In genomic region chr3:16514799-16515353, GRCh38 we compare ENCODE assay signal across 13 cellular contexts. TPM values are rescaled to one million over a fixed set of nuclear protein-coding genes. Genes with fewer than 3 reads are reported as not detected.
DNase-seq lines count a peak whose midpoint lies in the region; ATAC-seq, FAIRE-seq and TF ChIP-seq lines count a peak whose summit lies in the region.
"Had no signal": no experiment of that assay in that cellular context is flagged by ENCODE, and none has a peak within 500 bp of the region (broad histone marks: within the 10 kb centered on the region; RNA-seq: fewer than 3 reads in every experiment).

No MANE protein-coding gene starts in this region.

- no peaks in the 10 kb centered on the region for H3K27me3 Mint-ChIP-seq in activated T-cell treated with anti-CD3 and anti-CD28 coated beads, Interleukin-2, amount 50 U/mL, for 72 hours (ENCODE audit: low read depth)
- H3K27me3 Mint-ChIP-seq in IgD-negative memory B cell (peaks cover 4% of the 10 kb centered on the region), astrocyte (ENCODE audit: low read depth, unreplicated experiment) (peaks cover 1% of the 10 kb centered on the region)
- H3K27me3 Mint-ChIP-seq in stimulated activated memory B cell treated with anti-CD40 and anti-IgM and Interleukin-4, amounts not matched to agents 10 μg/mL and 1 μg/mL and 100 μg/mL, for 72 hours: no peaks in the 10 kb centered on the region

- H3K4me2 ChIP-seq in astrocyte (ENCODE audit: low read length): no peak overlapping the region
- H3K4me2 ChIP-seq in osteoblast (ENCODE audit: insufficient read depth, low read length): no peak overlapping the region

- no peaks in the 10 kb centered on the region for H3K27me3 ChIP-seq in astrocyte (ENCODE audit: insufficient read depth, low read length)
- H3K27me3 ChIP-seq in osteoblast (ENCODE audit: insufficient read depth, low read length): no peaks in the 10 kb centered on the region
- H3K27me3 ChIP-seq: SJSA1 had no signal

- no peak overlapping the region for H2AFZ ChIP-seq in astrocyte (ENCODE audit: low read depth, low read length)
- H2AFZ ChIP-seq in osteoblast (ENCODE audit: low read length): no peak overlapping the region

- peaks cover 83% of the 10 kb centered on the region for H3K4me1 Mint-ChIP-seq in activated T-cell treated with anti-CD3 and anti-CD28 coated beads, Interleukin-2, amount 50 U/mL, for 72 hours (ENCODE audit: low read depth)
- H3K4me1 Mint-ChIP-seq in IgD-negative memory B cell: peaks cover 56 to 63% (median 60%) of the 10 kb centered on the region in 3 donors
- H3K4me1 Mint-ChIP-seq in astrocyte (ENCODE audit: low read depth, unreplicated experiment): peaks cover 26% of the 10 kb centered on the region
- H3K4me1 Mint-ChIP-seq in stimulated activated memory B cell treated with anti-CD40 and anti-IgM and Interleukin-4, amounts not matched to agents 10 μg/mL and 1 μg/mL and 100 μg/mL, for 72 hours: peaks cover 83% of the 10 kb centered on the region

- H3K36me3 Mint-ChIP-seq in activated T-cell treated with anti-CD3 and anti-CD28 coated beads, Interleukin-2, amount 50 U/mL, for 72 hours (ENCODE audit: insufficient read depth in 2 of 2): peaks cover 12 to 15% of the 10 kb centered on the region in 2 donors
- H3K36me3 Mint-ChIP-seq in IgD-negative memory B cell (no peaks in the 10 kb centered on the region), astrocyte (ENCODE audit: low read depth, unreplicated experiment) (no peaks in the 10 kb centered on the region)
- H3K36me3 Mint-ChIP-seq in stimulated activated memory B cell treated with anti-CD40 and anti-IgM and Interleukin-4, amounts not matched to agents 10 μg/mL and 1 μg/mL and 100 μg/mL, for 72 hours: peaks cover 45% of the 10 kb centered on the region

- TF ChIP-seq CTCF in astrocyte (IDR thresholded peaks at IDR 0.05; ENCODE audit: insufficient read depth, low read depth, low read length) (no peak), osteoblast (IDR thresholded peaks at IDR 0.05; ENCODE audit: extremely low read depth, low read depth, low read length) (no peak)

- peaks cover 25% of the 10 kb centered on the region for H3K4me1 ChIP-seq in astrocyte (ENCODE audit: insufficient read depth, low read length)
- H3K4me1 ChIP-seq in osteoblast (ENCODE audit: insufficient read depth, low read length): peaks cover 29% of the 10 kb centered on the region

- FAIRE-seq in astrocyte (lab: Jason Lieb, UNC): no peak

- H3K36me3 ChIP-seq in astrocyte (ENCODE audit: insufficient read depth, low read length) (no peaks in the 10 kb centered on the region), osteoblast (ENCODE audit: insufficient read depth, low read length) (no peaks in the 10 kb centered on the region)

- no peaks in the 10 kb centered on the region for H3K9me3 ChIP-seq in astrocyte (ENCODE audit: insufficient read depth, low read depth, low read length)
- no peaks in the 10 kb centered on the region for H3K9me3 ChIP-seq in osteoblast (ENCODE audit: low read depth, low read length)
- H3K9me3 ChIP-seq: SJSA1 had no signal

- no peak overlapping the region for H3K27ac ChIP-seq in astrocyte (ENCODE audit: low read depth, low read length)
- no peak overlapping the region for H3K27ac ChIP-seq in osteoblast (ENCODE audit: low read depth, low read length)
- H3K27ac ChIP-seq: SJSA1 had no signal

- no peak overlapping the region for H3K9ac ChIP-seq in astrocyte (ENCODE audit: low read length)

- peak overlapping the region; percentile 43 for H3K27ac Mint-ChIP-seq in activated T-cell treated with anti-CD3 and anti-CD28 coated beads, Interleukin-2, amount 50 U/mL, for 72 hours
- H3K27ac Mint-ChIP-seq in IgD-negative memory B cell: peak overlapping the region; percentile 53 to 94 (median 77)
- H3K27ac Mint-ChIP-seq in astrocyte (ENCODE audit: unreplicated experiment): no peak overlapping the region
- H3K27ac Mint-ChIP-seq in stimulated activated memory B cell treated with anti-CD40 and anti-IgM and Interleukin-4, amounts not matched to agents 10 μg/mL and 1 μg/mL and 100 μg/mL, for 72 hours: peak overlapping the region; percentile 100

- H3K4me3 Mint-ChIP-seq in activated T-cell treated with anti-CD3 and anti-CD28 coated beads, Interleukin-2, amount 50 U/mL, for 72 hours: peak overlapping the region; percentile 75 to 98
- H3K4me3 Mint-ChIP-seq in IgD-negative memory B cell (peak overlapping the region; percentile 55 to 95 (median 89)), astrocyte (ENCODE audit: unreplicated experiment) (peak overlapping the region; percentile 79)
- H3K4me3 Mint-ChIP-seq in stimulated activated memory B cell treated with anti-CD40 and anti-IgM and Interleukin-4, amounts not matched to agents 10 μg/mL and 1 μg/mL and 100 μg/mL, for 72 hours: peak overlapping the region; percentile 99

- H3K4me3 ChIP-seq in astrocyte (ENCODE audit: insufficient read depth, low read depth, low read length): no peak overlapping the region
- no peak overlapping the region for H3K4me3 ChIP-seq in osteoblast (ENCODE audit: insufficient read depth, low read length)

- DNase-seq in activated T-cell treated with anti-CD3 and anti-CD28 coated beads, Interleukin-2, amount 50 U/mL, for 72 hours: no peak
- DNase-seq in activated T-cell treated with anti-CD3 and anti-CD28 coated beads for 4 hours: no peak
- no peak for DNase-seq in astrocyte (ENCODE audit: low read depth)
- no peak for DNase-seq in osteoblast (ENCODE audit: insufficient read length, low spot score, missing footprints)
- DNase-seq in cerebellar cortex (ENCODE audit: low spot score): no peak
- DNase-seq: caudate nucleus; NCI-H510A treated with DMSO at 0.1 percent for 48 hours; stimulated activated CD4-positive, alpha-beta T cell treated with anti-CD3 and anti-CD28 coated beads, Interleukin-2, amount 100 ng/mL, for 24 hours; substantia nigra had no signal

- H4K20me1 ChIP-seq in astrocyte (ENCODE audit: insufficient read depth, low read length) (peaks cover 23% of the 10 kb centered on the region), osteoblast (ENCODE audit: insufficient read depth, low read length) (peaks cover under 1% of the 10 kb centered on the region)

- H3K9me3 Mint-ChIP-seq in activated T-cell treated with anti-CD3 and anti-CD28 coated beads, Interleukin-2, amount 50 U/mL, for 72 hours: peaks cover 3 to 6% of the 10 kb centered on the region in 2 donors
- H3K9me3 Mint-ChIP-seq in IgD-negative memory B cell: no peaks in the 10 kb centered on the region
- no peaks in the 10 kb centered on the region for H3K9me3 Mint-ChIP-seq in astrocyte (ENCODE audit: unreplicated experiment)
- no peaks in the 10 kb centered on the region for H3K9me3 Mint-ChIP-seq in stimulated activated memory B cell treated with anti-CD40 and anti-IgM and Interleukin-4, amounts not matched to agents 10 μg/mL and 1 μg/mL and 100 μg/mL, for 72 hours

- ATAC-seq in activated T-cell treated with anti-CD3 and anti-CD28 coated beads, Interleukin-2, amount 50 U/mL, for 72 hours (replicated peaks in 1 of 2): no peak
- no peak for ATAC-seq in stimulated activated memory B cell treated with anti-CD40 and anti-IgM and Interleukin-4, amounts not matched to agents 10 μg/mL and 1 μg/mL and 100 μg/mL, for 72 hours
- ATAC-seq in GM19455 (IDR thresholded peaks at IDR 0.05; ENCODE audit: unreplicated experiment): no peak

- H3K79me2 ChIP-seq in astrocyte (ENCODE audit: insufficient read depth, low read length): peaks cover 39% of the 10 kb centered on the region
- H3K79me2 ChIP-seq in osteoblast (ENCODE audit: insufficient read depth, low read length): peaks cover 25% of the 10 kb centered on the region

RNA-seq across cellular contexts. Expression of gene RFTN1, which starts 1.4 kb away (rescaled TPM):
- total RNA-seq in activated T-cell treated with anti-CD3 and anti-CD28 coated beads, Interleukin-2, amount 50 U/mL, for 72 hours: 100 to 1,000 TPM; 128 to 132 TPM
- 43.1 TPM for polyA plus RNA-seq in IgD-negative memory B cell
- 49.5 and 56.8 TPM in 2 replicates for total RNA-seq in astrocyte
- 94.6 and 99.2 TPM in 2 replicates for total RNA-seq in osteoblast
